ENCODE assay signal across 11 cellular contexts in the genomic region with DNA sequence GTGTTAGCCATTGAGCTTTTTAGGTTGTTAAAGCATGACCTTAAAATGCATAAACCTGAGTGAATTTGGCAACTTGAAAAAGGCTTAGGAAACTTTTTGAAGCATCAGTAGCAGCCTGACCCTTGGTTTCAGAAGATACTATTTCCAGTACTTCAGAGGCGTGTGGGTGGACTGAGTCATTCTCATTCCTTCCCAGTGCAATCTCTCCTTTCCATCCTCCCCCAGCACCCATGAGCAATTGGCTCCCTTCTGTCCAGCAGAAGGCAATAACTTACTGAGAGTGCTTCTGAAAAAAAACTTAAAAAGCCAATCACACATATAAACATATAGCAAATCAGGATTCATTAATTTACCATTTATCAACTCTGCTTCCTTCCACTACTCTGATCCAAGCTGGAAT.
"Had no signal": no experiment of that assay in that cellular context is flagged by ENCODE, and none has a peak within 500 bp of the region (broad histone marks: within the 10 kb centered on the region; RNA-seq: fewer than 3 reads in every experiment).

No MANE protein-coding gene starts in this region.

- DNase-seq: activated CD4-positive, alpha-beta T cell treated with anti-CD3 and anti-CD28 coated beads, Interleukin-2, amount 50 U/mL, for 4 hours; activated T-cell treated with anti-CD3 and anti-CD28 coated beads, Interleukin-2, amount 50 U/mL, for 72 hours; left ventricle myocardium inferior; mesendoderm; stimulated activated CD4-positive, alpha-beta T cell treated with anti-CD3 and anti-CD28 coated beads, Interleukin-1b, Interleukin-23, amount 100 ng/mL, for 48 hours; stimulated activated naive B cell treated with anti-CD40 and anti-IgM and Interleukin-4, amounts not matched to agents 10 μg/mL and 1 μg/mL and 100 μg/mL, for 72 hours; T-helper 17 cell; upper lobe of right lung had no signal

- H3K4me3 ChIP-seq: esophagus muscularis mucosa, left ventricle myocardium inferior, right atrium auricular region, upper lobe of right lung had no signal

- H3K27me3 ChIP-seq: esophagus muscularis mucosa, right atrium auricular region, upper lobe of right lung had no signal

- H3K27ac ChIP-seq: esophagus muscularis mucosa, left ventricle myocardium inferior, parathyroid adenoma, right atrium auricular region, upper lobe of right lung had no signal

- H3K4me1 ChIP-seq: left ventricle myocardium inferior, right atrium auricular region, upper lobe of right lung had no signal

- H3K9me3 ChIP-seq: upper lobe of right lung had no signal

- H3K36me3 ChIP-seq: esophagus muscularis mucosa, left ventricle myocardium inferior, right atrium auricular region, upper lobe of right lung had no signal

- ATAC-seq: activated T-cell treated with anti-CD3 and anti-CD28 coated beads, Interleukin-2, amount 50 U/mL, for 72 hours; stimulated activated naive B cell treated with anti-CD40 and anti-IgM and Interleukin-4, amounts not matched to agents 10 μg/mL and 1 μg/mL and 100 μg/mL, for 72 hours; T-helper 17 cell; upper lobe of right lung had no signal

- H3K9ac ChIP-seq: parathyroid adenoma had no signal

- H3K79me2 ChIP-seq: parathyroid adenoma had no signal
